1 cellular context compared by ENCODE assay signal in the genomic region with DNA sequence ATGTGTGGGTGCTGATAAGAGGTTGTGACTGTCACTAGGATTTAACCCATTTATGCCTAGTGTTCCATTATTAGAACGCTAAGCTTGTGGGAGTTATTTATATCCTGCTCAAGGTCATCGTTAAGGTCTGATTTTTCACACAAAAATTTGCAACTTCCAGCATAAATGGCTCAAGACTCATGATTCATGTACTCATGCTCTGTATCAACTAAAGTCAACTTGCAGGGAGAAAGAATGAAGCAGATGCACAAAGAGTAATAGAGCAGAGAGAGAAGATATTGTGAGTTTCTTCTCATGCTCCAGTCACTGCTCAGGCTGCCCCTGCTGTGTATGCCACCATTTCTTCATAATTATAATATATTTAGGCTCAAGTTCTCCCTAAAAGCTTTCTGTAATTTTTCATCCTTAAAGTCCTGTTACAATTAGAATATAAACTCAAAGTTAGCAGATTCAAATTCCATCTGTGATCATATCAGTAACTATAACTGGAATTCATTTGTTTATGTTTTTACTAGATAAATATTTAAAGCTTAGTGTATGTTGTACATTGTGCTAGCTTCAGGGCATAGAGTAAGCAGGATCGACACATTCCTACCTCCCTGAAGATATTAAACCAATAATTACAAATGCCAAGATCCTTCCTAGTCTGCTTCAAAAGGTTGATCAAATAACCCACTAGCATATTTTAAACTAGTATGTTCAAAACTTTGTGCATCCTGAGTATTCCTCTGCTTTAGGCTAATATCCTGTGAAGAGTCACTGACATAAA.
TF ChIP-seq lines count a peak whose summit lies in the region.

No MANE protein-coding gene starts in this region.

TF ChIP-seq in WTC11, 78 proteins besides CTCF, POLR2A, EP300 and RAD21:
- TF ChIP-seq, protein P1, sequence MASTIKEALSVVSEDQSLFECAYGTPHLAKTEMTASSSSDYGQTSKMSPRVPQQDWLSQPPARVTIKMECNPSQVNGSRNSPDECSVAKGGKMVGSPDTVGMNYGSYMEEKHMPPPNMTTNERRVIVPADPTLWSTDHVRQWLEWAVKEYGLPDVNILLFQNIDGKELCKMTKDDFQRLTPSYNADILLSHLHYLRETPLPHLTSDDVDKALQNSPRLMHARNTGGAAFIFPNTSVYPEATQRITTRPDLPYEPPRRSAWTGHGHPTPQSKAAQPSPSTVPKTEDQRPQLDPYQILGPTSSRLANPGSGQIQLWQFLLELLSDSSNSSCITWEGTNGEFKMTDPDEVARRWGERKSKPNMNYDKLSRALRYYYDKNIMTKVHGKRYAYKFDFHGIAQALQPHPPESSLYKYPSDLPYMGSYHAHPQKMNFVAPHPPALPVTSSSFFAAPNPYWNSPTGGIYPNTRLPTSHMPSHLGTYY (CRISPR knock-in tag; IDR thresholded peaks at IDR 0.05), result no peak
- TF ChIP-seq MXD4 (CRISPR knock-in tag; IDR thresholded peaks at IDR 0.05; ENCODE audit: borderline replicate concordance) (no peak), TEAD4 (CRISPR knock-in tag; IDR thresholded peaks at IDR 0.05) (no peak), CREB1 (CRISPR knock-in tag; IDR thresholded peaks at IDR 0.05) (no peak), KAT7 (CRISPR knock-in tag; IDR thresholded peaks at IDR 0.05; ENCODE audit: borderline replicate concordance) (no peak)
- TF ChIP-seq, protein P2, sequence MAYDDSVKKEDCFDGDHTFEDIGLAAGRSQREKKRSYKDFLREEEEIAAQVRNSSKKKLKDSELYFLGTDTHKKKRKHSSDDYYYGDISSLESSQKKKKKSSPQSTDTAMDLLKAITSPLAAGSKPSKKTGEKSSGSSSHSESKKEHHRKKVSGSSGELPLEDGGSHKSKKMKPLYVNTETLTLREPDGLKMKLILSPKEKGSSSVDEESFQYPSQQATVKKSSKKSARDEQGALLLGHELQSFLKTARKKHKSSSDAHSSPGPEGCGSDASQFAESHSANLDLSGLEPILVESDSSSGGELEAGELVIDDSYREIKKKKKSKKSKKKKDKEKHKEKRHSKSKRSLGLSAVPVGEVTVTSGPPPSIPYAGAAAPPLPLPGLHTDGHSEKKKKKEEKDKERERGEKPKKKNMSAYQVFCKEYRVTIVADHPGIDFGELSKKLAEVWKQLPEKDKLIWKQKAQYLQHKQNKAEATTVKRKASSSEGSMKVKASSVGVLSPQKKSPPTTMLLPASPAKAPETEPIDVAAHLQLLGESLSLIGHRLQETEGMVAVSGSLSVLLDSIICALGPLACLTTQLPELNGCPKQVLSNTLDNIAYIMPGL (CRISPR knock-in tag; IDR thresholded peaks at IDR 0.05), result no peak
